ENCODE assay signal across 32 cellular contexts in genomic region chr6:34515473-34516387, GRCh38. TPM values are rescaled to one million over a fixed set of nuclear protein-coding genes. Genes with fewer than 3 reads are reported as not detected.
DNase-seq lines count a peak whose midpoint lies in the region; ATAC-seq and TF ChIP-seq lines count a peak whose summit lies in the region.
"Had no signal": no experiment of that assay in that cellular context is flagged by ENCODE, and none has a peak within 500 bp of the region (broad histone marks: within the 10 kb centered on the region; RNA-seq: fewer than 3 reads in every experiment).

No MANE protein-coding gene starts in this region.

- TF ChIP-seq RAD21 in SK-N-SH (IDR thresholded peaks at IDR 0.05; ENCODE audit: low read length) = no peak

- H3K27ac ChIP-seq in SK-N-SH (ENCODE audit: low read depth in 2 of 2, low read length in 1 of 2) (no peak overlapping the region), layer of hippocampus (ENCODE audit: low read depth, low read length) (peak overlapping the region; percentile 30), spleen (no peak overlapping the region), esophagus muscularis mucosa (replicated peaks in 1 of 4) (no peak overlapping the region)
- H3K27ac ChIP-seq: 22Rv1, ascending aorta, thyroid gland had no signal

- H2AFZ ChIP-seq in SK-N-SH (ENCODE audit: low read depth) = no peak overlapping the region

- CTCF ChIA-PET in SK-N-SH (lab: Yijun Ruan, JAX) = interaction anchor here (0.9 to 2.0 kb wide), 4 partner anchors 11 to 320 kb away, joined by 3 to 11 read pairs (median 4); no protein-coding TSS in a partner anchor

- H3K4me3 ChIP-seq in SK-N-SH (ENCODE audit: low read depth in 2 of 2, low read length in 1 of 2) = no peak overlapping the region
- no peak overlapping the region for H3K4me3 ChIP-seq in spleen
- H3K4me3 ChIP-seq in esophagus muscularis mucosa = no peak overlapping the region
- H3K4me3 ChIP-seq: ascending aorta, thyroid gland had no signal

- H3K27me3 ChIP-seq in SK-N-SH (ENCODE audit: insufficient read depth) (no peaks in the 10 kb centered on the region; the same call in 1 of the 2 replicates), layer of hippocampus (ENCODE audit: control insufficient read depth, insufficient read depth, low read length) (peaks cover 11% of the 10 kb centered on the region), spleen (replicated peaks in 1 of 7) (peaks cover 0 to 34% (median 10%) of the 10 kb centered on the region in 7 donors), esophagus muscularis mucosa (peaks cover 0 to 35% (median 0%) of the 10 kb centered on the region in 4 donors)
- H3K27me3 ChIP-seq: ascending aorta, thyroid gland had no signal

- peaks cover 0 to 8% (median 0%) of the 10 kb centered on the region in 5 experiments for H3K9me3 Mint-ChIP-seq in brain
- H3K9me3 Mint-ChIP-seq: activated B cell treated with CpG ODN at 0.5 μM for 24 hours; activated T-helper 17 cell treated with anti-CD3 and anti-CD28 coated beads, Interleukin-2, amount 50 U/mL, for 72 hours; dendritic cell treated with granulocyte-macrophage colony-stimulating factor and Interleukin-4, amounts not matched to agents 40 ng/mL and 50 ng/mL, for 4 days; neural crest cell had no signal

- intact Hi-C loops in spleen (cut with DNase I; ENCODE audit: low total_unique reads) (no loop called here), esophagus muscularis mucosa (cut with DNase I) (no loop called here)

- no peak for ATAC-seq in SK-N-SH treated with all-trans-retinoic acid at 6 μM for 48 hours
- ATAC-seq in HG02981 (IDR thresholded peaks at IDR 0.05; ENCODE audit: unreplicated experiment) = no peak
- ATAC-seq: activated T-helper 17 cell treated with anti-CD3 and anti-CD28 coated beads, Interleukin-2, amount 50 U/mL, for 72 hours; Right ventricle myocardium inferior had no signal

- H3K36me3 Mint-ChIP-seq in brain = no peaks in the 10 kb centered on the region
- H3K36me3 Mint-ChIP-seq: activated naive CD8-positive, alpha-beta T cell; CD14-positive monocyte had no signal

- H3K36me3 ChIP-seq in SK-N-SH (replicated peaks in 1 of 2; ENCODE audit: control insufficient read depth in 1 of 2, insufficient read depth in 2 of 2, low read length in 1 of 2) = no peaks in the 10 kb centered on the region
- no peaks in the 10 kb centered on the region for H3K36me3 ChIP-seq in spleen
- no peaks in the 10 kb centered on the region for H3K36me3 ChIP-seq in esophagus muscularis mucosa
- H3K36me3 ChIP-seq: ascending aorta, thyroid gland had no signal

- H3K27ac Mint-ChIP-seq in brain = peak overlapping the region in 4 of 5 experiments; percentile 28 to 96 (median 84)
- H3K27ac Mint-ChIP-seq: activated B cell treated with CpG ODN at 0.5 μM for 24 hours; activated naive CD8-positive, alpha-beta T cell; activated T-helper 17 cell treated with anti-CD3 and anti-CD28 coated beads, Interleukin-2, amount 50 U/mL, for 72 hours; dendritic cell treated with granulocyte-macrophage colony-stimulating factor and Interleukin-4, amounts not matched to agents 40 ng/mL and 50 ng/mL, for 4 days; progenitor cell of endocrine pancreas had no signal

- TF ChIP-seq CTCF in SK-N-SH (IDR thresholded peaks at IDR 0.05) = no peak
- TF ChIP-seq CTCF in brain (conservative IDR thresholded peaks at IDR 0.05) = no peak
- TF ChIP-seq CTCF in spleen (IDR thresholded peaks at IDR 0.05 in 8 of 11, conservative IDR thresholded peaks at IDR 0.05 in 3 of 11) = no peak
- TF ChIP-seq CTCF in esophagus muscularis mucosa (IDR thresholded peaks at IDR 0.05) = no peak

- DNase-seq in SK-N-SH = peak; percentile 9
- DNase-seq in spleen = peak; percentile 55
- DNase-seq in esophagus muscularis mucosa (ENCODE audit: extremely low spot score) = no peak
- DNase-seq in NOMO-1 treated with dmso at 0.1 percent for 144 hours (lab: John Stamatoyannopoulos, UW; ENCODE audit: unreplicated experiment) = no peak
- DNase-seq: activated B cell treated with CpG ODN at 0.5 μM for 24 hours; activated CD4-positive, alpha-beta T cell treated with anti-CD3 and anti-CD28 coated beads, Interleukin-2, amount 50 U/mL, for 48 hours; activated CD8-positive, alpha-beta memory T cell treated with anti-CD3 and anti-CD28 coated beads, Interleukin-2, amount 50 U/mL, for 4 hours; Kasumi-1; kidney; MV-4-11; NCI-H146; NCI-H2107; NCI-H446; stimulated activated naive CD4-positive, alpha-beta T cell; T-helper 9 cell; thyroid gland had no signal

- H3K27me3 Mint-ChIP-seq in brain = no peaks in the 10 kb centered on the region

- H3F3A ChIP-seq in SK-N-SH (replicated peaks; ENCODE audit: insufficient read depth) = no peaks in the 10 kb centered on the region

- no peak for TF ChIP-seq POLR2A in spleen (IDR thresholded peaks at IDR 0.05)
- no peak for TF ChIP-seq POLR2A in esophagus muscularis mucosa (IDR thresholded peaks at IDR 0.05; ENCODE audit: low read depth)

- peak overlapping the region in 4 of 5 experiments; percentile 46 to 79 (median 63) for H3K4me3 Mint-ChIP-seq in brain
- H3K4me3 Mint-ChIP-seq: activated B cell treated with CpG ODN at 0.5 μM for 24 hours; activated naive CD8-positive, alpha-beta T cell; activated T-helper 17 cell treated with anti-CD3 and anti-CD28 coated beads, Interleukin-2, amount 50 U/mL, for 72 hours; CD14-positive monocyte; dendritic cell treated with granulocyte-macrophage colony-stimulating factor and Interleukin-4, amounts not matched to agents 40 ng/mL and 50 ng/mL, for 4 days; neural crest cell had no signal

- TF ChIP-seq EP300 in SK-N-SH (IDR thresholded peaks at IDR 0.05; ENCODE audit: borderline replicate concordance in 1 of 2, low read depth in 1 of 2, low read length in 1 of 2) (no peak), esophagus muscularis mucosa (IDR thresholded peaks at IDR 0.05) (no peak)

- no peaks in the 10 kb centered on the region for H3K9me3 ChIP-seq in SK-N-SH
- H3K9me3 ChIP-seq in spleen = no peaks in the 10 kb centered on the region
- H3K9me3 ChIP-seq in esophagus muscularis mucosa = no peaks in the 10 kb centered on the region
- H3K9me3 ChIP-seq: ascending aorta, thyroid gland had no signal

- H3K4me2 ChIP-seq in SK-N-SH = no peak overlapping the region

- POLR2A ChIA-PET in SK-N-SH (lab: Yijun Ruan, JAX) = no interaction called here

- H3K4me1 ChIP-seq in SK-N-SH (ENCODE audit: control insufficient read depth in 1 of 2, insufficient read depth in 2 of 2, low read depth in 1 of 2, low read length in 1 of 2) (peaks cover 0 to 10% of the 10 kb centered on the region in 2 experiments; a peak in 1 of 4 replicates), spleen (peaks cover 0 to 8% (median 0%) of the 10 kb centered on the region in 6 donors), esophagus muscularis mucosa (peaks cover 0 to 9% (median 9%) of the 10 kb centered on the region in 4 donors)
- H3K4me1 ChIP-seq: ascending aorta had no signal

- H4K20me1 ChIP-seq in SK-N-SH (ENCODE audit: insufficient read depth) = no peaks in the 10 kb centered on the region

- no peaks in the 10 kb centered on the region for H3K9me2 ChIP-seq in SK-N-SH

- H3K79me2 ChIP-seq in SK-N-SH (ENCODE audit: insufficient read depth) = no peaks in the 10 kb centered on the region

- peaks cover 62% of the 10 kb centered on the region for H3K4me1 Mint-ChIP-seq in brain
- H3K4me1 Mint-ChIP-seq: activated B cell treated with CpG ODN at 0.5 μM for 24 hours; activated T-helper 17 cell treated with anti-CD3 and anti-CD28 coated beads, Interleukin-2, amount 50 U/mL, for 72 hours; CD14-positive monocyte had no signal

- no peak overlapping the region for H3K9ac ChIP-seq in SK-N-SH

- 77% methylated on average over 10 of the region's 13 CpGs for WGBS in SK-N-SH (ENCODE audit: low lambda C conversion rate)
- WGBS in spleen, 5 donors = 78 to 85% (median 81%) methylated on average over 11 to 13 of the region's 13 CpGs
- WGBS in esophagus muscularis mucosa = 85% methylated on average over 13 of the region's 13 CpGs

TF ChIP-seq in SK-N-SH treated with all-trans-retinoic acid at 6 μM for 48 hours, 23 proteins besides CTCF, POLR2A, EP300 and RAD21:
- TF ChIP-seq PATZ1 (CRISPR knock-in tag; IDR thresholded peaks at IDR 0.05; ENCODE audit: borderline replicate concordance) (no peak), SNAI2 (CRISPR knock-in tag; IDR thresholded peaks at IDR 0.05) (no peak), CSDC2 (CRISPR knock-in tag; IDR thresholded peaks at IDR 0.05) (no peak)

RNA-seq across cellular contexts. Expression of gene SPDEF, which starts 40.4 kb away (rescaled TPM):
- polyA plus RNA-seq in SK-N-SH (2012; rRNA removed) = 0.03 and 0.10 TPM in 2 replicates
- 0.01 TPM in 1 of 2 replicates, not detected in the other for polyA plus RNA-seq in SK-N-SH (2012; cell fraction: cytosol; rRNA removed)
- 0.23 and 0.27 TPM in 2 replicates for polyA plus RNA-seq in SK-N-SH (2012; cell fraction: nucleus; rRNA removed)
- not detected for polyA plus RNA-seq in brain (ENCODE audit: insufficient read depth, low read depth, low replicate concordance)
- under 1 TPM in 1 of 7 donors, not detected in 6; 0.32 TPM for total RNA-seq in spleen
- under 1 TPM in 2 of 3 donors, not detected in 1; 0.03 to 0.13 TPM for polyA plus RNA-seq in spleen
- not detected for total RNA-seq in esophagus muscularis mucosa
- total RNA-seq: ascending aorta, Daoy, glomerular endothelial cell, lung microvascular endothelial cell, Right ventricle myocardium inferior, thyroid gland had no signal
- polyA plus RNA-seq: CD14-positive monocyte had no signal

RNA-seq across cellular contexts. Expression of gene PACSIN1, which starts 49.9 kb away (rescaled TPM):
- polyA plus RNA-seq in SK-N-SH (2012; rRNA removed) = 0.02 and 0.05 TPM in 2 replicates
- polyA plus RNA-seq in SK-N-SH (2012; cell fraction: cytosol; rRNA removed) = 0.12 and 0.13 TPM in 2 replicates
- 0.04 and 0.10 TPM in 2 replicates for polyA plus RNA-seq in SK-N-SH (2012; cell fraction: nucleus; rRNA removed)
- polyA plus RNA-seq in brain (ENCODE audit: insufficient read depth, low read depth, low replicate concordance) = 73.8 TPM
- total RNA-seq in spleen = 1 to 10 TPM in 6 of 7 donors, under 1 TPM in 1; 0.66 to 1.9 (median 1.3) TPM
- 1 to 10 TPM in 1 of 3 donors, under 1 TPM in 2; 0.67 to 2.8 (median 0.86) TPM for polyA plus RNA-seq in spleen
- 1 to 10 TPM in 3 of 4 donors, under 1 TPM in 1; 0.42 to 2.3 (median 1.7) TPM for total RNA-seq in esophagus muscularis mucosa
- total RNA-seq: ascending aorta, Daoy, glomerular endothelial cell, lung microvascular endothelial cell had no signal
- polyA plus RNA-seq: CD14-positive monocyte had no signal

Comparison
In these comparisons a context has a peak if more than half of its experiments do, and no peak if none do; other contexts are left out.
1. DNase-seq: peak in SK-N-SH (single experiment) and spleen (single experiment); none in esophagus muscularis mucosa (single experiment) and NOMO-1 treated with dmso at 0.1 percent for 144 hours (single experiment).
2. RNA of gene PACSIN1, which starts 49.9 kb away (polyA plus RNA-seq): 73.8 TPM in brain (single experiment); 0.67 to 2.8 TPM in spleen and 0.02 to 0.13 TPM in SK-N-SH; every median in the first group is over 10 times any median in the second.